12 cellular contexts compared by ENCODE assay signal in genomic region chr11:34938621-34939020, GRCh38. TPM values are rescaled to one million over a fixed set of nuclear protein-coding genes. Genes with fewer than 3 reads are reported as not detected.
DNase-seq lines count a peak whose midpoint lies in the region; ATAC-seq, FAIRE-seq and TF ChIP-seq lines count a peak whose summit lies in the region.
"Had no signal": no experiment of that assay in that cellular context is flagged by ENCODE, and none has a peak within 500 bp of the region (broad histone marks: within the 10 kb centered on the region; RNA-seq: fewer than 3 reads in every experiment).

No MANE protein-coding gene starts in this region.

- no peak overlapping the region for H3K27ac Mint-ChIP-seq in activated CD8-positive, alpha-beta memory T cell treated with anti-CD3 and anti-CD28 coated beads, Interleukin-2, amount 10 ng/mL, durations not matched to agents 7 days and 5 days
- H3K27ac Mint-ChIP-seq: B cell; CD4-positive, alpha-beta T cell had no signal

- peaks cover 17% of the 10 kb centered on the region for H3K4me1 Mint-ChIP-seq in activated CD8-positive, alpha-beta memory T cell treated with anti-CD3 and anti-CD28 coated beads, Interleukin-2, amount 10 ng/mL, durations not matched to agents 7 days and 5 days

- peak; percentile 35 for DNase-seq in COR-L47 (lab: John Stamatoyannopoulos, UW)
- no peak for DNase-seq in GM12892 (ENCODE audit: insufficient read length)
- peak; percentile 16 for DNase-seq in NCI-H69 (lab: John Stamatoyannopoulos, UW)
- DNase-seq in cerebellar cortex (ENCODE audit: low spot score): peak; percentile 50
- DNase-seq in activated CD8-positive, alpha-beta memory T cell treated with anti-CD3 and anti-CD28 coated beads, Interleukin-2, amount 10 ng/mL, durations not matched to agents 7 days and 5 days: no peak
- DNase-seq in amygdala (lab: John Stamatoyannopoulos, UW): no peak
- DNase-seq: CD4-positive, alpha-beta T cell; DND-41; GF-D8; GM23248 had no signal

- H3K27me3 Mint-ChIP-seq in activated CD8-positive, alpha-beta memory T cell treated with anti-CD3 and anti-CD28 coated beads, Interleukin-2, amount 10 ng/mL, durations not matched to agents 7 days and 5 days: no peaks in the 10 kb centered on the region
- H3K27me3 Mint-ChIP-seq: B cell; CD4-positive, alpha-beta T cell had no signal

- CTCF ChIA-PET in activated CD8-positive, alpha-beta memory T cell treated with anti-CD3 and anti-CD28 coated beads, Interleukin-2, amount 10 ng/mL, durations not matched to agents 7 days and 5 days (lab: Charles Lee): interaction anchor here (0.7 kb wide), 1 partner anchor 225 kb away, joined by 3 read pairs; no protein-coding TSS in a partner anchor

- no peak for TF ChIP-seq POLR2A in GM12892 (IDR thresholded peaks at IDR 0.05; ENCODE audit: low read depth, low read length)

- no peak for ATAC-seq in HG03460 (IDR thresholded peaks at IDR 0.05; ENCODE audit: unreplicated experiment)
- ATAC-seq in activated CD8-positive, alpha-beta memory T cell treated with anti-CD3 and anti-CD28 coated beads, Interleukin-2, amount 10 ng/mL, durations not matched to agents 7 days and 5 days: no peak

- no peak overlapping the region for H3K4me3 Mint-ChIP-seq in activated CD8-positive, alpha-beta memory T cell treated with anti-CD3 and anti-CD28 coated beads, Interleukin-2, amount 10 ng/mL, durations not matched to agents 7 days and 5 days
- H3K4me3 Mint-ChIP-seq: B cell; CD4-positive, alpha-beta T cell had no signal

- peak; percentile 63 for FAIRE-seq in GM12892 (lab: Jason Lieb, UNC)

- H3K36me3 Mint-ChIP-seq in activated CD8-positive, alpha-beta memory T cell treated with anti-CD3 and anti-CD28 coated beads, Interleukin-2, amount 10 ng/mL, durations not matched to agents 7 days and 5 days: peaks cover 27% of the 10 kb centered on the region

- no peaks in the 10 kb centered on the region for H3K9me3 Mint-ChIP-seq in activated CD8-positive, alpha-beta memory T cell treated with anti-CD3 and anti-CD28 coated beads, Interleukin-2, amount 10 ng/mL, durations not matched to agents 7 days and 5 days (ENCODE audit: low read depth)
- H3K9me3 Mint-ChIP-seq: CD4-positive, alpha-beta T cell had no signal

RNA-seq across cellular contexts. Expression of gene PDHX, which starts 22.2 kb away (rescaled TPM):
- polyA plus RNA-seq in GM12892 (2012; ENCODE audit: missing spikeins): 22.0 TPM
- total RNA-seq in activated CD8-positive, alpha-beta memory T cell treated with anti-CD3 and anti-CD28 coated beads, Interleukin-2, amount 10 ng/mL, durations not matched to agents 7 days and 5 days: 10 to 100 TPM; 27.9 to 34.0 TPM

RNA-seq across cellular contexts. Expression of gene APIP, which starts 22.4 kb away (rescaled TPM):
- polyA plus RNA-seq in GM12892 (2012; ENCODE audit: missing spikeins): 45.3 TPM
- 10 to 100 TPM; 23.9 to 30.0 TPM for total RNA-seq in activated CD8-positive, alpha-beta memory T cell treated with anti-CD3 and anti-CD28 coated beads, Interleukin-2, amount 10 ng/mL, durations not matched to agents 7 days and 5 days

Comparison
In these comparisons a context has a peak if more than half of its experiments do, and no peak if none do; other contexts are left out.
1. DNase-seq: peak in COR-L47 (single experiment), NCI-H69 (single experiment) and cerebellar cortex (single experiment); none in GM12892 (single experiment), activated CD8-positive, alpha-beta memory T cell treated with anti-CD3 and anti-CD28 coated beads, Interleukin-2, amount 10 ng/mL, durations not matched to agents 7 days and 5 days (single experiment) and amygdala (0 of 56).